In genomic region chr2:143936758-143937562, GRCh38 we compare ENCODE assay signal across 8 cellular contexts.
DNase-seq lines count a peak whose midpoint lies in the region; ATAC-seq and FAIRE-seq lines count a peak whose summit lies in the region.

No MANE protein-coding gene starts in this region.

- H3K27me3 ChIP-seq in HUES64 (ENCODE audit: insufficient read depth, low read length) (peaks cover 34% of the 10 kb centered on the region), neuronal stem cell (ENCODE audit: control insufficient read depth in 3 of 3, insufficient read depth in 3 of 3, low read depth in 1 of 3, low read length in 3 of 3) (peaks cover 0 to 9% (median 7%) of the 10 kb centered on the region in 3 experiments)

- peak overlapping the region; percentile 99 for H3K14ac ChIP-seq in neuronal stem cell (ENCODE audit: low read length)

- peak overlapping the region; percentile 70 for H2AK5ac ChIP-seq in neuronal stem cell (ENCODE audit: low read depth, low read length)

- H3K27ac ChIP-seq in HUES64 (ENCODE audit: low read depth, low read length) (no peak overlapping the region), neuronal stem cell (replicated peaks; ENCODE audit: low read length) (no peak overlapping the region), urinary bladder (ENCODE audit: low read depth) (peak overlapping the region; percentile 76)

- peak overlapping the region; percentile 98 for H4K91ac ChIP-seq in neuronal stem cell (ENCODE audit: low read depth, low read length, poor library complexity)

- H3K9ac ChIP-seq in HUES64 (ENCODE audit: low read depth, low read length) (peak overlapping the region; percentile 71), neuronal stem cell (ENCODE audit: low read depth, low read length, poor library complexity) (peak overlapping the region; percentile 95)

- peak overlapping the region; percentile 97 for H3K4me2 ChIP-seq in neuronal stem cell (ENCODE audit: insufficient read depth, low read length, poor library complexity, severe bottlenecking)

- WGBS in HUES64, result 1% methylated on average over 105 of the region's 105 CpGs
- WGBS in neuronal stem cell (ENCODE audit: extremely low coverage in 2 of 2, insufficient read length in 2 of 2, insufficient replicate concordance in 1 of 2), 2 donors, result no CpG with 5 or more reads among the region's 105 CpGs
- under 1% methylated on average over 105 of the region's 105 CpGs for WGBS in urinary bladder

- peak overlapping the region; percentile 99 for H4K8ac ChIP-seq in neuronal stem cell (ENCODE audit: low read depth, low read length)

- H3K18ac ChIP-seq in neuronal stem cell (ENCODE audit: low read length), result peak overlapping the region; percentile 99

- H2BK120ac ChIP-seq in neuronal stem cell (ENCODE audit: low read depth, low read length), result no peak overlapping the region

- peaks cover 19% of the 10 kb centered on the region for H3K4me1 Mint-ChIP-seq in activated T-cell treated with anti-CD3 and anti-CD28 coated beads, Interleukin-2, amount 50 U/mL, for 24 hours (ENCODE audit: low read depth)

- H3K9me3 ChIP-seq in HUES64 (ENCODE audit: insufficient read depth, low read depth, low read length), result no peaks in the 10 kb centered on the region
- no peaks in the 10 kb centered on the region for H3K9me3 ChIP-seq in neuronal stem cell (replicated peaks in 1 of 2; ENCODE audit: control insufficient read depth in 2 of 2, insufficient read depth in 1 of 2, low read depth in 1 of 2, low read length in 2 of 2)

- no peaks in the 10 kb centered on the region for H3K79me1 ChIP-seq in neuronal stem cell (ENCODE audit: low read depth, low read length)

- no peaks in the 10 kb centered on the region for H3K9me3 Mint-ChIP-seq in activated T-cell treated with anti-CD3 and anti-CD28 coated beads, Interleukin-2, amount 50 U/mL, for 24 hours

- H3K4me3 ChIP-seq in HUES64 (ENCODE audit: low read length) (peak overlapping the region; percentile 53), neuronal stem cell (ENCODE audit: low read length in 2 of 2) (peak overlapping the region; percentile 41 to 86), urinary bladder (ENCODE audit: low read depth, low read length) (peak overlapping the region; percentile 58)

- H2AFZ ChIP-seq in neuronal stem cell (ENCODE audit: low read length), result peak overlapping the region; percentile 95

- peak overlapping the region; percentile 92 for H2BK15ac ChIP-seq in neuronal stem cell (ENCODE audit: low read length)

- H3K27me3 Mint-ChIP-seq in activated T-cell treated with anti-CD3 and anti-CD28 coated beads, Interleukin-2, amount 50 U/mL, for 24 hours, result peaks cover 58% of the 10 kb centered on the region

- H3K4me3 Mint-ChIP-seq in activated T-cell treated with anti-CD3 and anti-CD28 coated beads, Interleukin-2, amount 50 U/mL, for 24 hours, result peak overlapping the region; percentile 66

- H3K4me1 ChIP-seq in HUES64 (ENCODE audit: insufficient read depth, low read length) (peaks cover 63% of the 10 kb centered on the region), neuronal stem cell (ENCODE audit: control insufficient read depth in 2 of 2, insufficient read depth in 1 of 2, low read depth in 1 of 2, low read length in 2 of 2) (peaks cover 2 to 9% of the 10 kb centered on the region in 2 donors), urinary bladder (ENCODE audit: insufficient read depth) (no peaks in the 10 kb centered on the region)

- H2BK12ac ChIP-seq in neuronal stem cell (ENCODE audit: low read length), result peak overlapping the region; percentile 90

- H3K36me3 ChIP-seq in HUES64 (ENCODE audit: insufficient read depth, low read length) (no peaks in the 10 kb centered on the region), neuronal stem cell (replicated peaks in 1 of 2; ENCODE audit: control insufficient read depth in 2 of 2, insufficient read depth in 2 of 2, low read length in 2 of 2) (no peaks in the 10 kb centered on the region), urinary bladder (ENCODE audit: insufficient read depth) (no peaks in the 10 kb centered on the region)

- H3K23ac ChIP-seq in neuronal stem cell (ENCODE audit: low read depth, low read length, poor library complexity), result peak overlapping the region; percentile 96

- H3K36me3 Mint-ChIP-seq in activated T-cell treated with anti-CD3 and anti-CD28 coated beads, Interleukin-2, amount 50 U/mL, for 24 hours (ENCODE audit: low read depth), result no peaks in the 10 kb centered on the region

- H3K27ac Mint-ChIP-seq in activated T-cell treated with anti-CD3 and anti-CD28 coated beads, Interleukin-2, amount 50 U/mL, for 24 hours, result no peak overlapping the region

- FAIRE-seq in frontal cortex (lab: Jason Lieb, UNC), result no peak

- peak overlapping the region; percentile 80 for H2BK5ac ChIP-seq in neuronal stem cell (ENCODE audit: low read length)

- DNase-seq in EL (peak; percentile 59), frontal cortex (ENCODE audit: low spot score in 2 of 2) (peak; percentile 34 to 36), neuronal stem cell (ENCODE audit: low spot score) (peak; percentile 47), KG1 (lab: John Stamatoyannopoulos, UW) (no peak)
- DNase-seq in activated T-cell treated with anti-CD3 and anti-CD28 coated beads, Interleukin-2, amount 50 U/mL, for 24 hours, result peak; percentile 58

- ATAC-seq in GM21515 (IDR thresholded peaks at IDR 0.05; ENCODE audit: unreplicated experiment), result peak; percentile 74

- peak overlapping the region; percentile 97 for H3K4ac ChIP-seq in neuronal stem cell (ENCODE audit: low read length)
